Comparison of ENCODE assay signal across 22 cellular contexts in the genomic region with DNA sequence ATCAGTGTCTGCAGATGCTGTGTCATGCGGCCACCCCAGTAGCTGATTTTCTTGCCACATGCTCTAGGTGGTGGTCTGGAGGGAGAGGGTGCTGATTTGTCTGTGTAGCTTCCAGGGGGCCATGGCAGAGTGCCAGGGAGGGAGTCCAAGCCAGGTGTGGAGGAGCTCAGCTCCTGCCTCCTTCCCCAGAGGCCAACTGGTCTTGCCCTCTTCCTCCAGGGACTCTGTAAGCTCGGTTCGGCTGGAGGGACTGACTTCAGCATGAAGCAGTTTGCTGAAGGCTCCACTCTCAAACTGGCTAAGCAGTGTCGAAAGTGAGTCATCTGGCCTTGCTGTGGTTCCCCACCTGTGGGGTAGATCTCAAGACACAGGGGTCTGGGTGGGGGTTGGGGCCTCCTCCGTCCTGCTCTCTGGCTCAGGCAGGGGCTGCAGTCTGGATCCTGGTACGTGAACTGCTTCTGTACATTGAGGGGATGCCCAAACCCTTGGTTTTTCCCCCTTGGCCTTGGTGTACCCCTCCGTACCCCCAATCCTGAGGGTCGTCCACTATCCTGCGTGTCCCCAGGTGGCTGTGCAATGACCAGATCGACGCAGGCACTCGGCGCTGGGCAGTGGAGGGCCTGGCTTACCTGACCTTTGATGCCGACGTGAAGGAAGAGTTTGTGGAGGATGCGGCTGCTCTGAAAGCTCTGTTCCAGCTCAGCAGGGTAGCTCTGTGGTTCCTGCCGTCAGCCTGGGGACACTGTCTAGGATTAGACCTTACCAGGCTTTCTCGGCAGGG. TPM values are rescaled to one million over a fixed set of nuclear protein-coding genes. Genes with fewer than 3 reads are reported as not detected.
DNase-seq lines count a peak whose midpoint lies in the region; ATAC-seq, FAIRE-seq and TF ChIP-seq lines count a peak whose summit lies in the region.
"Had no signal": no experiment of that assay in that cellular context is flagged by ENCODE, and none has a peak within 500 bp of the region (broad histone marks: within the 10 kb centered on the region; RNA-seq: fewer than 3 reads in every experiment).

No MANE protein-coding gene starts in this region.

- DNase-seq in activated naive CD4-positive, alpha-beta T cell treated with anti-CD3 and anti-CD28 coated beads, Interleukin-2, amount 10 ng/mL, durations not matched to agents 7 days and 5 days = no peak
- DNase-seq in NB4 (ENCODE audit: low read depth) = peak; percentile 61
- peak; percentile 55 for DNase-seq in kidney
- no peak for DNase-seq in cerebellar cortex (ENCODE audit: low spot score)
- DNase-seq: 8988T; CD4-positive, CD25-positive, alpha-beta regulatory T cell; CD8-positive, alpha-beta memory T cell; COR-L47; DMS 273 treated with DMSO at 0.1 percent for 48 hours; DMS53; DND-41; EL; IMR-90 had no signal

- peaks cover 35 to 37% of the 10 kb centered on the region in 2 donors for H3K36me3 ChIP-seq in kidney (ENCODE audit: control insufficient read depth in 1 of 2, insufficient read depth in 2 of 2, low read length in 2 of 2)

- H3K27me3 Mint-ChIP-seq in activated naive CD4-positive, alpha-beta T cell treated with anti-CD3 and anti-CD28 coated beads, Interleukin-2, amount 50 U/mL, for 24 hours = no peaks in the 10 kb centered on the region
- H3K27me3 Mint-ChIP-seq in activated naive CD4-positive, alpha-beta T cell treated with anti-CD3 and anti-CD28 coated beads, Interleukin-2, amount 10 ng/mL, durations not matched to agents 7 days and 5 days = no peaks in the 10 kb centered on the region
- H3K27me3 Mint-ChIP-seq: B cell; CD4-positive, CD25-positive, alpha-beta regulatory T cell; CD8-positive, alpha-beta memory T cell had no signal

- intact Hi-C loops in kidney (cut with DNase I) = no loop called here

- no peak overlapping the region for H3K9ac ChIP-seq in kidney (ENCODE audit: low read length in 2 of 2)
- H3K9ac ChIP-seq: BLaER1 treated with 17β-estradiol and CSF1 and Interleukin-3, amounts not matched to agents 10 nM and 100 nM had no signal

- no peak overlapping the region for H3K4me3 ChIP-seq in NB4 (ENCODE audit: low read depth, low read length)
- H3K4me3 ChIP-seq in kidney (ENCODE audit: low read length in 2 of 2) = no peak overlapping the region
- H3K4me3 ChIP-seq: BLaER1 treated with 17β-estradiol and CSF1 and Interleukin-3, amounts not matched to agents 10 nM and 100 nM; GM12878; HAP-1 had no signal

- FAIRE-seq in kidney (lab: Jason Lieb, UNC) = no peak
- FAIRE-seq: GM12878, H1, HTR-8/SVneo had no signal

- H3K4me1 Mint-ChIP-seq in activated naive CD4-positive, alpha-beta T cell treated with anti-CD3 and anti-CD28 coated beads, Interleukin-2, amount 50 U/mL, for 24 hours = no peaks in the 10 kb centered on the region
- H3K4me1 Mint-ChIP-seq in activated naive CD4-positive, alpha-beta T cell treated with anti-CD3 and anti-CD28 coated beads, Interleukin-2, amount 10 ng/mL, durations not matched to agents 7 days and 5 days = no peaks in the 10 kb centered on the region
- H3K4me1 Mint-ChIP-seq: B cell; CD4-positive, CD25-positive, alpha-beta regulatory T cell; CD8-positive, alpha-beta memory T cell had no signal

- no peak for ATAC-seq in HG02678 (IDR thresholded peaks at IDR 0.05; ENCODE audit: unreplicated experiment)
- ATAC-seq in GM21737 (IDR thresholded peaks at IDR 0.05; ENCODE audit: unreplicated experiment) = no peak
- ATAC-seq: GM12878 had no signal

- CTCF ChIA-PET in activated naive CD4-positive, alpha-beta T cell treated with anti-CD3 and anti-CD28 coated beads, Interleukin-2, amount 10 ng/mL, durations not matched to agents 7 days and 5 days (lab: Charles Lee) = interaction anchor here (1.1 to 3.2 kb wide), 3 partner anchors 13 to 102 kb away, joined by 3 to 16 read pairs (median 5); partner anchors contain the start of genes HDDC3 and UNC45A

- H3K27ac ChIP-seq in kidney (ENCODE audit: low read depth in 2 of 2, low read length in 2 of 2) = no peak overlapping the region

- no peaks in the 10 kb centered on the region for H3K4me1 ChIP-seq in kidney (ENCODE audit: control insufficient read depth in 1 of 2, insufficient read depth in 1 of 2, low read depth in 1 of 2, low read length in 2 of 2)
- H3K4me1 ChIP-seq: HAP-1 had no signal

- no peaks in the 10 kb centered on the region for H3K9me3 ChIP-seq in kidney (ENCODE audit: control insufficient read depth in 1 of 2, low read length in 2 of 2)
- H3K9me3 ChIP-seq: BLaER1 treated with 17β-estradiol and CSF1 and Interleukin-3, amounts not matched to agents 10 nM and 100 nM; HAP-1 had no signal

- H3K4me3 Mint-ChIP-seq in activated naive CD4-positive, alpha-beta T cell treated with anti-CD3 and anti-CD28 coated beads, Interleukin-2, amount 50 U/mL, for 24 hours = no peak overlapping the region
- no peak overlapping the region for H3K4me3 Mint-ChIP-seq in activated naive CD4-positive, alpha-beta T cell treated with anti-CD3 and anti-CD28 coated beads, Interleukin-2, amount 10 ng/mL, durations not matched to agents 7 days and 5 days
- H3K4me3 Mint-ChIP-seq: B cell; CD4-positive, CD25-positive, alpha-beta regulatory T cell had no signal

- no peak for TF ChIP-seq CTCF in NB4 (IDR thresholded peaks at IDR 0.05; ENCODE audit: low read depth, low read length)
- TF ChIP-seq CTCF in kidney (IDR thresholded peaks at IDR 0.05; ENCODE audit: borderline replicate concordance, extremely low read depth, insufficient read depth) = no peak

- peaks cover 3% of the 10 kb centered on the region for H3K36me3 Mint-ChIP-seq in activated naive CD4-positive, alpha-beta T cell treated with anti-CD3 and anti-CD28 coated beads, Interleukin-2, amount 50 U/mL, for 24 hours
- peaks cover 52% of the 10 kb centered on the region for H3K36me3 Mint-ChIP-seq in activated naive CD4-positive, alpha-beta T cell treated with anti-CD3 and anti-CD28 coated beads, Interleukin-2, amount 10 ng/mL, durations not matched to agents 7 days and 5 days

- no peak for TF ChIP-seq POLR2A in NB4 (IDR thresholded peaks at IDR 0.05; ENCODE audit: extremely low read depth, insufficient read length)

- H3K27ac Mint-ChIP-seq in activated naive CD4-positive, alpha-beta T cell treated with anti-CD3 and anti-CD28 coated beads, Interleukin-2, amount 50 U/mL, for 24 hours = peak overlapping the region; percentile 8
- H3K27ac Mint-ChIP-seq in activated naive CD4-positive, alpha-beta T cell treated with anti-CD3 and anti-CD28 coated beads, Interleukin-2, amount 10 ng/mL, durations not matched to agents 7 days and 5 days = no peak overlapping the region
- H3K27ac Mint-ChIP-seq: B cell had no signal

- H3K9me3 Mint-ChIP-seq in activated naive CD4-positive, alpha-beta T cell treated with anti-CD3 and anti-CD28 coated beads, Interleukin-2, amount 50 U/mL, for 24 hours = no peaks in the 10 kb centered on the region
- no peaks in the 10 kb centered on the region for H3K9me3 Mint-ChIP-seq in activated naive CD4-positive, alpha-beta T cell treated with anti-CD3 and anti-CD28 coated beads, Interleukin-2, amount 10 ng/mL, durations not matched to agents 7 days and 5 days
- H3K9me3 Mint-ChIP-seq: CD8-positive, alpha-beta memory T cell had no signal

RNA-seq across cellular contexts. Expression of gene RCCD1, which starts 6.9 kb away (rescaled TPM):
- 11.6 TPM for total RNA-seq in kidney
- 11.6 TPM for polyA plus RNA-seq in kidney (ENCODE audit: insufficient read depth, low read depth, low replicate concordance)

RNA-seq across cellular contexts. Expression of gene UNC45A, which starts 12.7 kb away (rescaled TPM):
- total RNA-seq in kidney = 62.8 TPM
- 48.9 TPM for polyA plus RNA-seq in kidney (ENCODE audit: insufficient read depth, low read depth, low replicate concordance)

RNA-seq across cellular contexts. Expression of gene HDDC3, which starts 15.4 kb away (rescaled TPM):
- 15.5 TPM for total RNA-seq in kidney
- polyA plus RNA-seq in kidney (ENCODE audit: insufficient read depth, low read depth, low replicate concordance) = 47.3 TPM

RNA-seq across cellular contexts. Expression of gene MAN2A2, which starts 44.7 kb away (rescaled TPM):
- total RNA-seq in kidney = 56.3 TPM
- 11.4 TPM for polyA plus RNA-seq in kidney (ENCODE audit: insufficient read depth, low read depth, low replicate concordance)

RNA-seq across cellular contexts. Expression of gene PRC1, which starts 46.6 kb away (rescaled TPM):
- total RNA-seq in kidney = 6.6 TPM
- 3.4 TPM for polyA plus RNA-seq in kidney (ENCODE audit: insufficient read depth, low read depth, low replicate concordance)

Comparison
In these comparisons a context has a peak if more than half of its experiments do, and no peak if none do; other contexts are left out.
1. DNase-seq: peak in NB4 (single experiment) and kidney (single experiment); none in activated naive CD4-positive, alpha-beta T cell treated with anti-CD3 and anti-CD28 coated beads, Interleukin-2, amount 10 ng/mL, durations not matched to agents 7 days and 5 days (single experiment) and cerebellar cortex (single experiment).